ENCODE assay signal across 1 cellular context in the genomic region with DNA sequence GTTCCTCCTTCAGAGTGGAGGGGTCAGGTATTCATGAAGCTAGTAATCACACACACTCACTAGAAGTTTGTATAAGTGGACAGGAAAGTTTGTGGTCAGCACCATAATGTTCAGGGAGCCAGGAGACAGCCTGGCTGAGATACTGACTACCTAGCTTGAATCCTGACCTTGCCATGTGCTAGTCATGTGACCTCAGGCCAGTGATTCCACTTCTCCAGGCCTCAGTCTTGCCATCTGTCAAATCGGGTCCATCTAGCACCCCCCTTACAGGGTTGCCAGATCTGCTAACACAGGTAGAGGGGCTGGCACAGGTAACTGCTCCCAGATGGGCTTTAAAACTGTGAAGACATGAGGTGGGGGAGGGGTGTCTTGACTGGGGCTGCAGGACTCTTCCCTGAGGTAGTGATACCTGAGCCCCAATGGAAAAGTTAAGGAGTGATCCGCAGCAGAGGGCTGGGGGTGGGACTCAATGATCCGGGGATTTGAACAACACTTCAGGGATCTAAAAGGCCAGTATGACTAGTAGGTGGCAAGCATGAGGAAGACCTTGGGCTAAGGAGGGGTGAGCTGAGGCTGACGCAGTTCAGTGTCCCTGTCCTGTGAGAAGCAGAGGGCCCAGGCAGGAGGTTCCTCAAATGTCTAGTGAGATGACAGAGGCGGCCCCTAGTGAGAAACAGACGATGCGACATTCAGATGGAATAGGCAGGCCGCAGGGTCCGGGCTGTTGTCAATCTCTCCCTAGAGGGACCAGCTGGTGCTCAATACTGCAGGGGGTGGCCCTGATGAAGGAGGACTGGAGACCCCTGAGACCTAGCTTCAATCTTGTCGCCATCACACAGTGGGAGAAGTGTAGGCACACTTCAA.
TF ChIP-seq lines count a peak whose summit lies in the region.

No MANE protein-coding gene starts in this region.

TF ChIP-seq in HCT116, 20 proteins besides CTCF, POLR2A, EP300 and RAD21:
- TF ChIP-seq JUND (IDR thresholded peaks at IDR 0.05) (no peak), POLR2AphosphoS5 (IDR thresholded peaks at IDR 0.05; ENCODE audit: low read depth, low read length) (peak; percentile 30; the same call in 1 of the 2 replicates)
